In genomic region chr18:2715990-2716389, GRCh38 we compare ENCODE assay signal across 13 cellular contexts.
DNase-seq lines count a peak whose midpoint lies in the region; ATAC-seq and TF ChIP-seq lines count a peak whose summit lies in the region.
"Had no signal": no experiment of that assay in that cellular context is flagged by ENCODE, and none has a peak within 500 bp of the region (broad histone marks: within the 10 kb centered on the region; RNA-seq: fewer than 3 reads in every experiment).

No MANE protein-coding gene starts in this region.

- no peak for ATAC-seq in activated naive CD8-positive, alpha-beta T cell treated with anti-CD3 and anti-CD28 coated beads, Interleukin-2, amount 10 ng/mL, durations not matched to agents 7 days and 5 days (ENCODE audit: low read depth)
- ATAC-seq in HG02981 (IDR thresholded peaks at IDR 0.05; ENCODE audit: unreplicated experiment), result no peak
- ATAC-seq: gastroesophageal sphincter had no signal

- POLR2A ChIA-PET in activated naive CD8-positive, alpha-beta T cell treated with anti-CD3 and anti-CD28 coated beads, Interleukin-2, amount 10 ng/mL, durations not matched to agents 7 days and 5 days (lab: Charles Lee), result no interaction called here
- POLR2A ChIA-PET in OCI-LY7 (lab: Charles Lee), result interaction anchor here (1.0 kb wide), 1 partner anchor 10 kb away, joined by 3 read pairs; no protein-coding TSS in a partner anchor

- no peaks in the 10 kb centered on the region for H3K9me3 Mint-ChIP-seq in activated naive CD8-positive, alpha-beta T cell treated with anti-CD3 and anti-CD28 coated beads, Interleukin-2, amount 10 ng/mL, durations not matched to agents 7 days and 5 days

- H2AFZ ChIP-seq in OCI-LY7 (ENCODE audit: low read length), result no peak overlapping the region

- CTCF ChIA-PET in OCI-LY7 (lab: Charles Lee; ENCODE audit: unreplicated experiment), result no interaction called here

- H3K4me1 ChIP-seq in OCI-LY7 (ENCODE audit: insufficient read depth, low read length, poor library complexity, severe bottlenecking), result no peaks in the 10 kb centered on the region
- H3K4me1 ChIP-seq: BLaER1 treated with 17β-estradiol and CSF1 and Interleukin-3, amounts not matched to agents 10 nM and 100 nM; SJSA1; upper lobe of left lung had no signal

- peaks cover 30% of the 10 kb centered on the region for H3K4me1 Mint-ChIP-seq in activated naive CD8-positive, alpha-beta T cell treated with anti-CD3 and anti-CD28 coated beads, Interleukin-2, amount 10 ng/mL, durations not matched to agents 7 days and 5 days

- intact Hi-C loops in OCI-LY7 (cut with micrococcal nuclease; ENCODE audit: unreplicated experiment), result no loop called here

- no peak overlapping the region for H3K4me2 ChIP-seq in OCI-LY7 (ENCODE audit: low read length)
- H3K4me2 ChIP-seq: BLaER1 treated with 17β-estradiol and CSF1 and Interleukin-3, amounts not matched to agents 10 nM and 100 nM had no signal

- no peak overlapping the region for H3K27ac ChIP-seq in OCI-LY7 (ENCODE audit: low read depth, low read length, poor library complexity, severe bottlenecking)
- H3K27ac ChIP-seq: BLaER1 treated with 17β-estradiol and CSF1 and Interleukin-3, amounts not matched to agents 10 nM and 100 nM; gastroesophageal sphincter; SJSA1; upper lobe of left lung; VCaP had no signal

- H3K36me3 Mint-ChIP-seq in activated naive CD8-positive, alpha-beta T cell treated with anti-CD3 and anti-CD28 coated beads, Interleukin-2, amount 10 ng/mL, durations not matched to agents 7 days and 5 days, result peaks cover 71% of the 10 kb centered on the region

- H3K27ac Mint-ChIP-seq in activated naive CD8-positive, alpha-beta T cell treated with anti-CD3 and anti-CD28 coated beads, Interleukin-2, amount 10 ng/mL, durations not matched to agents 7 days and 5 days, result peak overlapping the region; percentile 74

- BruUV-seq in OCI-LY7 (replicated peaks; lab: Mats Ljungman, UMichigan), result no TSS peak

- no peak overlapping the region for H3K4me3 ChIP-seq in AG10803 (ENCODE audit: low read length)
- no peak overlapping the region for H3K4me3 ChIP-seq in OCI-LY7 (ENCODE audit: low read depth, low read length, poor library complexity, severe bottlenecking)
- H3K4me3 ChIP-seq: BLaER1 treated with 17β-estradiol and CSF1 and Interleukin-3, amounts not matched to agents 10 nM and 100 nM; gastroesophageal sphincter; SJSA1; upper lobe of left lung had no signal

- DNase-seq in AG10803 (ENCODE audit: low read depth), result peak; percentile 20
- peak; percentile 12 for DNase-seq in EL
- DNase-seq in activated naive CD8-positive, alpha-beta T cell treated with anti-CD3 and anti-CD28 coated beads, Interleukin-2, amount 10 ng/mL, durations not matched to agents 7 days and 5 days, result no peak
- DNase-seq in iris pigment epithelial cell (ENCODE audit: low read depth), result peak; percentile 55
- no peak for DNase-seq in T-helper 1 cell
- no peak for DNase-seq in OCI-LY7 (ENCODE audit: low spot score)
- DNase-seq: NCI-H1092 treated with DMSO at 0.1 percent for 48 hours, upper lobe of left lung had no signal

- H3K36me3 ChIP-seq in OCI-LY7 (ENCODE audit: insufficient read depth, low read length), result peaks cover 96% of the 10 kb centered on the region

- H3K9me2 ChIP-seq in OCI-LY7 (ENCODE audit: insufficient read depth, low read length), result no peaks in the 10 kb centered on the region

- no peak overlapping the region for H3K4me3 Mint-ChIP-seq in activated naive CD8-positive, alpha-beta T cell treated with anti-CD3 and anti-CD28 coated beads, Interleukin-2, amount 10 ng/mL, durations not matched to agents 7 days and 5 days

- TF ChIP-seq CTCF in AG10803 (conservative IDR thresholded peaks at IDR 0.05; ENCODE audit: low read length) (no peak), OCI-LY7 (conservative IDR thresholded peaks at IDR 0.05; ENCODE audit: low read length) (no peak)

- no peaks in the 10 kb centered on the region for H3K9me3 ChIP-seq in OCI-LY7 (ENCODE audit: low read length)
- H3K9me3 ChIP-seq: BLaER1 treated with 17β-estradiol and CSF1 and Interleukin-3, amounts not matched to agents 10 nM and 100 nM; gastroesophageal sphincter; SJSA1; upper lobe of left lung had no signal

- H3K27me3 Mint-ChIP-seq in activated naive CD8-positive, alpha-beta T cell treated with anti-CD3 and anti-CD28 coated beads, Interleukin-2, amount 10 ng/mL, durations not matched to agents 7 days and 5 days, result no peaks in the 10 kb centered on the region

- H4K20me1 ChIP-seq in OCI-LY7 (ENCODE audit: insufficient read depth, low read length), result no peaks in the 10 kb centered on the region

- peaks cover 21% of the 10 kb centered on the region; the same call in 1 of the 2 replicates for H3K79me2 ChIP-seq in OCI-LY7 (ENCODE audit: insufficient read depth, low read depth, low read length)

Comparison
In these comparisons a context has a peak if more than half of its experiments do, and no peak if none do; other contexts are left out.
1. DNase-seq: peak in AG10803 (single experiment), EL (single experiment) and iris pigment epithelial cell (single experiment); none in activated naive CD8-positive, alpha-beta T cell treated with anti-CD3 and anti-CD28 coated beads, Interleukin-2, amount 10 ng/mL, durations not matched to agents 7 days and 5 days (single experiment), T-helper 1 cell (0 of 5) and OCI-LY7 (single experiment).